11 cellular contexts compared by ENCODE assay signal in genomic region chr11:36073411-36074203, GRCh38.
DNase-seq lines count a peak whose midpoint lies in the region; ATAC-seq and TF ChIP-seq lines count a peak whose summit lies in the region.
"Had no signal": no experiment of that assay in that cellular context is flagged by ENCODE, and none has a peak within 500 bp of the region (broad histone marks: within the 10 kb centered on the region; RNA-seq: fewer than 3 reads in every experiment).

No MANE protein-coding gene starts in this region.

- H3K4me1 Mint-ChIP-seq in activated T-helper 1 cell treated with anti-CD3 and anti-CD28 coated beads, Interleukin-12 subunit alpha, Interleukin-12 subunit beta, Interleukin-2, Interleukin-4 antibody, amounts not matched to agents 30 ng/mL and 10 ng/mL and 1 ng/mL, durations not matched to agents 14 hours and 24 hours and 36 hours (ENCODE audit: low read depth), result no peaks in the 10 kb centered on the region
- H3K4me1 Mint-ChIP-seq: activated naive CD4-positive, alpha-beta T cell treated with anti-CD3 and anti-CD28 coated beads, Interleukin-2, amount 50 U/mL, for 24 hours; CD4-positive, CD25-positive, alpha-beta regulatory T cell had no signal

- TF ChIP-seq CTCF in vagina (IDR thresholded peaks at IDR 0.05), result no peak
- no peak for TF ChIP-seq CTCF in thyroid gland (IDR thresholded peaks at IDR 0.05)

- intact Hi-C loops in Right ventricle myocardium inferior (cut with DNase I) (no loop called here), cardiac septum (cut with DNase I) (loop anchor here (2.0 kb wide), 1 partner anchor 63 kb away; no protein-coding TSS in a partner anchor), vagina (cut with DNase I) (no loop called here), thyroid gland (cut with DNase I) (no loop called here)
- intact Hi-C loops in activated T-helper 1 cell treated with anti-CD3 and anti-CD28 coated beads, Interleukin-12 subunit alpha, Interleukin-12 subunit beta, Interleukin-2, Interleukin-4 antibody, amounts not matched to agents 30 ng/mL and 10 ng/mL and 1 ng/mL, durations not matched to agents 14 hours and 24 hours and 36 hours (cut with micrococcal nuclease), result no loop called here

- H3K27ac ChIP-seq in caudate nucleus (ENCODE audit: low read depth, low read length) (peak overlapping the region; percentile 36), vagina (peak overlapping the region; percentile 15), thyroid gland (no peak overlapping the region)

- peaks cover 32% of the 10 kb centered on the region for H3K4me1 ChIP-seq in vagina
- H3K4me1 ChIP-seq in thyroid gland, result peaks cover 0 to 15% of the 10 kb centered on the region in 2 donors

- peaks cover 8% of the 10 kb centered on the region for H3K27me3 Mint-ChIP-seq in activated T-helper 1 cell treated with anti-CD3 and anti-CD28 coated beads, Interleukin-12 subunit alpha, Interleukin-12 subunit beta, Interleukin-2, Interleukin-4 antibody, amounts not matched to agents 30 ng/mL and 10 ng/mL and 1 ng/mL, durations not matched to agents 14 hours and 24 hours and 36 hours (ENCODE audit: insufficient read depth)
- H3K27me3 Mint-ChIP-seq: CD4-positive, CD25-positive, alpha-beta regulatory T cell; progenitor cell of endocrine pancreas had no signal

- 54 to 67% methylated on average over 9 of the region's 9 CpGs for WGBS in thyroid gland, 2 donors

- no peak for DNase-seq in Right ventricle myocardium inferior (ENCODE audit: missing footprints)
- no peak for DNase-seq in cardiac septum (ENCODE audit: low spot score)
- peak in 58 of 61 donors; percentile 11 to 84 (median 50) for DNase-seq in caudate nucleus (lab: John Stamatoyannopoulos, UW)
- DNase-seq in kidney tubule cell (ENCODE audit: low spot score), result peak; percentile 65
- peak in 1 of 2 donors; percentile 80 for DNase-seq in vagina (ENCODE audit: extremely low spot score in 2 of 2)
- DNase-seq in thyroid gland, result no peak
- no peak for DNase-seq in effector CD4-positive, alpha-beta T cell
- DNase-seq in activated T-helper 1 cell treated with anti-CD3 and anti-CD28 coated beads, Interleukin-12 subunit alpha, Interleukin-12 subunit beta, Interleukin-2, Interleukin-4 antibody, amounts not matched to agents 30 ng/mL and 10 ng/mL and 1 ng/mL, durations not matched to agents 14 hours and 24 hours and 36 hours (ENCODE audit: low spot score), result no peak
- DNase-seq: CD4-positive, CD25-positive, alpha-beta regulatory T cell had no signal

- no peak overlapping the region for H3K4me3 Mint-ChIP-seq in activated T-helper 1 cell treated with anti-CD3 and anti-CD28 coated beads, Interleukin-12 subunit alpha, Interleukin-12 subunit beta, Interleukin-2, Interleukin-4 antibody, amounts not matched to agents 30 ng/mL and 10 ng/mL and 1 ng/mL, durations not matched to agents 14 hours and 24 hours and 36 hours
- H3K4me3 Mint-ChIP-seq: activated naive CD4-positive, alpha-beta T cell treated with anti-CD3 and anti-CD28 coated beads, Interleukin-2, amount 50 U/mL, for 24 hours; CD4-positive, CD25-positive, alpha-beta regulatory T cell had no signal

- peak; percentile 69 for ATAC-seq in Right ventricle myocardium inferior

- H3K27me3 ChIP-seq in vagina (no peaks in the 10 kb centered on the region), thyroid gland (no peaks in the 10 kb centered on the region)

- no peaks in the 10 kb centered on the region for H3K9me3 Mint-ChIP-seq in activated T-helper 1 cell treated with anti-CD3 and anti-CD28 coated beads, Interleukin-12 subunit alpha, Interleukin-12 subunit beta, Interleukin-2, Interleukin-4 antibody, amounts not matched to agents 30 ng/mL and 10 ng/mL and 1 ng/mL, durations not matched to agents 14 hours and 24 hours and 36 hours
- H3K9me3 Mint-ChIP-seq: activated naive CD4-positive, alpha-beta T cell treated with anti-CD3 and anti-CD28 coated beads, Interleukin-2, amount 50 U/mL, for 24 hours; CD4-positive, CD25-positive, alpha-beta regulatory T cell had no signal

- no peaks in the 10 kb centered on the region for H3K9me3 ChIP-seq in vagina
- no peaks in the 10 kb centered on the region for H3K9me3 ChIP-seq in thyroid gland

- H3K36me3 ChIP-seq in vagina (no peaks in the 10 kb centered on the region), thyroid gland (no peaks in the 10 kb centered on the region)

- no peaks in the 10 kb centered on the region for H3K36me3 Mint-ChIP-seq in activated T-helper 1 cell treated with anti-CD3 and anti-CD28 coated beads, Interleukin-12 subunit alpha, Interleukin-12 subunit beta, Interleukin-2, Interleukin-4 antibody, amounts not matched to agents 30 ng/mL and 10 ng/mL and 1 ng/mL, durations not matched to agents 14 hours and 24 hours and 36 hours (ENCODE audit: low read depth)
- H3K36me3 Mint-ChIP-seq: activated naive CD4-positive, alpha-beta T cell treated with anti-CD3 and anti-CD28 coated beads, Interleukin-2, amount 50 U/mL, for 24 hours; CD4-positive, CD25-positive, alpha-beta regulatory T cell had no signal

- H3K27ac Mint-ChIP-seq in activated T-helper 1 cell treated with anti-CD3 and anti-CD28 coated beads, Interleukin-12 subunit alpha, Interleukin-12 subunit beta, Interleukin-2, Interleukin-4 antibody, amounts not matched to agents 30 ng/mL and 10 ng/mL and 1 ng/mL, durations not matched to agents 14 hours and 24 hours and 36 hours, result no peak overlapping the region
- H3K27ac Mint-ChIP-seq: activated naive CD4-positive, alpha-beta T cell treated with anti-CD3 and anti-CD28 coated beads, Interleukin-2, amount 50 U/mL, for 24 hours; CD4-positive, CD25-positive, alpha-beta regulatory T cell; progenitor cell of endocrine pancreas had no signal

- H3K4me3 ChIP-seq in vagina, result no peak overlapping the region
- no peak overlapping the region for H3K4me3 ChIP-seq in thyroid gland (replicated peaks in 1 of 3)

- TF ChIP-seq POLR2A in vagina (IDR thresholded peaks at IDR 0.05), result no peak
- no peak for TF ChIP-seq POLR2A in thyroid gland (IDR thresholded peaks at IDR 0.05)

Comparison
In these comparisons a context has a peak if more than half of its experiments do, and no peak if none do; other contexts are left out.
1. DNase-seq: peak in caudate nucleus (58 of 61) and kidney tubule cell (single experiment); none in Right ventricle myocardium inferior (single experiment), cardiac septum (single experiment), thyroid gland (0 of 2), effector CD4-positive, alpha-beta T cell (single experiment) and activated T-helper 1 cell treated with anti-CD3 and anti-CD28 coated beads, Interleukin-12 subunit alpha, Interleukin-12 subunit beta, Interleukin-2, Interleukin-4 antibody, amounts not matched to agents 30 ng/mL and 10 ng/mL and 1 ng/mL, durations not matched to agents 14 hours and 24 hours and 36 hours (single experiment).
2. H3K27ac ChIP-seq: peak in caudate nucleus (single experiment) and vagina (single experiment); none in thyroid gland (0 of 3).